2 cellular contexts compared by ENCODE assay signal in the genomic region with DNA sequence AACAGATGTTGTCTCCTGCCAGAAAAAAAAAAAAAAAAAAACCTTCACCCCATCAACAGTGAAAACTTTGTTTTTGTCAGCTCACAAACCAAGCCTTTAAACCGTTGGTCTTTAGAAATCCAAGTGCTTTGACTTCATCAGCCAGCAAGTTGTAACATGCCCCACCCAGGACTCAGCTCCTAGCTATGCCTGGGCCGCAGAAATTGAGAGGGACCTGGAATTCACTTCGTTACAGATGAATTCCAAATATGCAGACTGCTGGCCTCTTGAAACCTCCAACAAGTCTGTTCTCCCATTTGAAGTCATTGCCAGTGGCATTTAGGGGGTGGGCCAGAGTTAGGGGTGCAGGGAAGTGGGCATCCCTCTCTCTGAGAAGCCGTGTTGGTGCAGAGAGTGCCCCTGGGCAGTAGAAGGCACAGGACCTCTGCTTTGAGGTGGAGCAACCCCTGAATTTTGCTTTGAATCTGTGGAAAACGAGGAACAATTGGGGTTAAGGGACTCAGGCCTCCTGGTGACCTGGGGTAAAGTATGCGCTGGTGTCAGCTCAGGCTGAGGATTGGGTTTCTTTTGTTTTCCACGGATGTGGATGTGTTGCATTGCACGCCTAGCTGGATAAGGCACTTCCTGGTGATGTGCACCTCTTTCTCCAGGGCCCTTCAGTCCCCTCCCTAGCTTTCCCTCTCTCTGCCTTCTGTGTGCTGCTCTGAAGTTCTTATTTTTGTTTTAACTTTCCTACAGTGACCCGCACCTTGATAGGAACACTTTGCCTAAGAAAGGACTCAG.
TF ChIP-seq lines count a peak whose summit lies in the region.

No MANE protein-coding gene starts in this region.

TF ChIP-seq in HEK293, 187 proteins besides CTCF, POLR2A, EP300 and RAD21:
- TF ChIP-seq, protein P1, sequence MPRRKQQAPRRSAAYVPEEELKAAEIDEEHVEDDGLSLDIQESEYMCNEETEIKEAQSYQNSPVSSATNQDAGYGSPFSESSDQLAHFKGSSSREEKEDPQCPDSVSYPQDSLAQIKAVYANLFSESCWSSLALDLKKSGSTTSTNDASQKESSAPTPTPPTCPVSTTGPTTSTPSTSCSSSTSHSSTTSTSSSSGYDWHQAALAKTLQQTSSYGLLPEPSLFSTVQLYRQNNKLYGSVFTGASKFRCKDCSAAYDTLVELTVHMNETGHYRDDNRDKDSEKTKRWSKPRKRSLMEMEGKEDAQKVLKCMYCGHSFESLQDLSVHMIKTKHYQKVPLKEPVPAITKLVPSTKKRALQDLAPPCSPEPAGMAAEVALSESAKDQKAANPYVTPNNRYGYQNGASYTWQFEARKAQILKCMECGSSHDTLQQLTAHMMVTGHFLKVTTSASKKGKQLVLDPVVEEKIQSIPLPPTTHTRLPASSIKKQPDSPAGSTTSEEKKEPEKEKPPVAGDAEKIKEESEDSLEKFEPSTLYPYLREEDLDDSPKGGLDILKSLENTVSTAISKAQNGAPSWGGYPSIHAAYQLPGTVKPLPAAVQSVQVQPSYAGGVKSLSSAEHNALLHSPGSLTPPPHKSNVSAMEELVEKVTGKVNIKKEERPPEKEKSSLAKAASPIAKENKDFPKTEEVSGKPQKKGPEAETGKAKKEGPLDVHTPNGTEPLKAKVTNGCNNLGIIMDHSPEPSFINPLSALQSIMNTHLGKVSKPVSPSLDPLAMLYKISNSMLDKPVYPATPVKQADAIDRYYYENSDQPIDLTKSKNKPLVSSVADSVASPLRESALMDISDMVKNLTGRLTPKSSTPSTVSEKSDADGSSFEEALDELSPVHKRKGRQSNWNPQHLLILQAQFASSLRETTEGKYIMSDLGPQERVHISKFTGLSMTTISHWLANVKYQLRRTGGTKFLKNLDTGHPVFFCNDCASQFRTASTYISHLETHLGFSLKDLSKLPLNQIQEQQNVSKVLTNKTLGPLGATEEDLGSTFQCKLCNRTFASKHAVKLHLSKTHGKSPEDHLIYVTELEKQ (tag by site-specific recombination; IDR thresholded peaks at IDR 0.05; ENCODE audit: borderline replicate concordance) = no peak
- peak; percentile 48; the same call in 1 of the 2 replicates for TF ChIP-seq ZBTB20 (tag by site-specific recombination; IDR thresholded peaks at IDR 0.05)

TF ChIP-seq in WTC11, 78 proteins besides CTCF, POLR2A, EP300 and RAD21 (continued from another document):
- TF ChIP-seq, protein P2, sequence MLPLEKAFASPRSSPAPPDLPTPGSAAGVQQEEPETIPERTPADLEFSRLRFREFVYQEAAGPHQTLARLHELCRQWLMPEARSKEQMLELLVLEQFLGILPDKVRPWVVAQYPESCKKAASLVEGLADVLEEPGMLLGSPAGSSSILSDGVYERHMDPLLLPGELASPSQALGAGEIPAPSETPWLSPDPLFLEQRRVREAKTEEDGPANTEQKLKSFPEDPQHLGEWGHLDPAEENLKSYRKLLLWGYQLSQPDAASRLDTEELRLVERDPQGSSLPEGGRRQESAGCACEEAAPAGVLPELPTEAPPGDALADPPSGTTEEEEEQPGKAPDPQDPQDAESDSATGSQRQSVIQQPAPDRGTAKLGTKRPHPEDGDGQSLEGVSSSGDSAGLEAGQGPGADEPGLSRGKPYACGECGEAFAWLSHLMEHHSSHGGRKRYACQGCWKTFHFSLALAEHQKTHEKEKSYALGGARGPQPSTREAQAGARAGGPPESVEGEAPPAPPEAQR (CRISPR knock-in tag; IDR thresholded peaks at IDR 0.05) = no peak
- TF ChIP-seq, protein P3, sequence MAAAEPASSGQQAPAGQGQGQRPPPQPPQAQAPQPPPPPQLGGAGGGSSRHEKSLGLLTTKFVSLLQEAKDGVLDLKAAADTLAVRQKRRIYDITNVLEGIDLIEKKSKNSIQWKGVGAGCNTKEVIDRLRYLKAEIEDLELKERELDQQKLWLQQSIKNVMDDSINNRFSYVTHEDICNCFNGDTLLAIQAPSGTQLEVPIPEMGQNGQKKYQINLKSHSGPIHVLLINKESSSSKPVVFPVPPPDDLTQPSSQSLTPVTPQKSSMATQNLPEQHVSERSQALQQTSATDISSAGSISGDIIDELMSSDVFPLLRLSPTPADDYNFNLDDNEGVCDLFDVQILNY (CRISPR knock-in tag; IDR thresholded peaks at IDR 0.05) = no peak
- TF ChIP-seq NR1H2 (CRISPR knock-in tag; IDR thresholded peaks at IDR 0.05) (no peak), TEAD4 (CRISPR knock-in tag; IDR thresholded peaks at IDR 0.05) (no peak), HMGA2 (CRISPR knock-in tag; IDR thresholded peaks at IDR 0.05) (no peak), FOXP1 (CRISPR knock-in tag; IDR thresholded peaks at IDR 0.05; ENCODE audit: borderline replicate concordance) (no peak)
- TF ChIP-seq, protein P4, sequence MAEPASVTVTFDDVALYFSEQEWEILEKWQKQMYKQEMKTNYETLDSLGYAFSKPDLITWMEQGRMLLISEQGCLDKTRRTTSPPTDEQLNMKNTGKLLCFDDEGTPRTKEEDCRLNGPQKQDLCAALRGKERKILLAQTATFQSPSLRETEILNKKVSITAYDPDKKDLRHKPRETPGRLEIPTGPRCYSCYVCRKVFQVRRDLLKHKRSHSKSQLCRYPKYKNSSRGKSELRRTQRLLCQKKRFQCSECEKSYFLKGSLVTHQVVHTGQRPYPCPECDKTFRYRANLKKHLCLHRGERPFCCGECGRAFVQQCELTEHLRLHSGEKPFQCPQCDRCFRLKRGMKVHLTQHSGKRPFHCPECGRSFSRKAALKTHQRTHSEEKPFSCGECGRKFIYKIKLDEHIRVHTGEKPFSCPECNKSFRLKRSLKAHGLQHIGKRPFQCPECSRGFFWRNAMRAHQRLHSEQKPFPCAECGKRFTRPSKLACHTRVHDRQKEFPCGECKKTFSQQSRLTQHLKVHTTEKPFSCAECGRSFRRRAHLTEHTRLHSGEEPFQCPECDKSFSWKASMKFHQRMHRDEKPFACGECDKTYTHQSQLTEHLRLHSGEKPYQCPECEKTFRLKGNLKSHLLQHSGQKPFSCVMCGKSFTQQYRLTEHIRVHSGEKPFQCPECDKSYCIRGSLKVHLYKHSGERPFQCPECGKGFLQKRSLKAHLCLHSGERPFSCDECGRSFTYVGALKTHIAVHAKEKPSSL (CRISPR knock-in tag; conservative IDR thresholded peaks at IDR 0.05) = no peak
